In the genomic region with DNA sequence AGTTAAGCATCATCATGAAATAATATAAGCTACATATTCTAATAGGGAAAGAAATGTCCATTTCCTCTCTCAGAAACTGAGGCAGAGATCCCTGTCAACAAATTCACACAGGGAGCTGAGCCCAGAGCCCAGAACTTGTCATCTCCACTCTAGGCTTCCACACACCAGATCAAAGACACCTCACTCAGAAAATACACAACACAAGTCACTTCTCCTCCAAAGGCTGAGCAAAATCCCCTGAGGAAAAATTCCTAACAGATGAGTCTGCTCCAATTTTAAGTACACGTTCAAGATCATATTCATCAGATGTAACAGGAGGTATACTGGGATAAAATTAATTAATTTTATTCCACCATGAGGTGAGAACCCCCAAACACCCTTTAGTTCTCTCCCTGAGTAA, we compare ENCODE assay signal across 14 cellular contexts.
DNase-seq lines count a peak whose midpoint lies in the region; FAIRE-seq and TF ChIP-seq lines count a peak whose summit lies in the region.
"Had no signal": no experiment of that assay in that cellular context is flagged by ENCODE, and none has a peak within 500 bp of the region (broad histone marks: within the 10 kb centered on the region; RNA-seq: fewer than 3 reads in every experiment).

No MANE protein-coding gene starts in this region.

- intact Hi-C loops in ascending aorta (cut with DNase I) = no loop called here

- no peak overlapping the region for H2BK12ac ChIP-seq in trophoblast cell (ENCODE audit: low read length)

- H2AK5ac ChIP-seq in trophoblast cell (ENCODE audit: low read length) = no peak overlapping the region

- no peak overlapping the region for H3K4me2 ChIP-seq in trophoblast cell (ENCODE audit: low read length)

- no peaks in the 10 kb centered on the region for H3K27me3 ChIP-seq in trophoblast cell (ENCODE audit: insufficient read depth, low read length)
- no peaks in the 10 kb centered on the region for H3K27me3 ChIP-seq in ascending aorta
- H3K27me3 ChIP-seq: cardiac muscle cell had no signal

- H3K4me1 ChIP-seq in trophoblast cell (ENCODE audit: control insufficient read depth in 1 of 2, insufficient read depth in 2 of 2, low read length in 2 of 2) (peaks cover 0 to 2% of the 10 kb centered on the region in 2 experiments), ascending aorta (no peaks in the 10 kb centered on the region)

- H3K79me2 ChIP-seq in trophoblast cell (ENCODE audit: control insufficient read depth, insufficient read depth, low read length, poor library complexity) = no peaks in the 10 kb centered on the region

- peak; percentile 6 for FAIRE-seq in D721Med (lab: Jason Lieb, UNC)

- H3K18ac ChIP-seq in trophoblast cell (ENCODE audit: low read length) = no peak overlapping the region

- H2BK120ac ChIP-seq in trophoblast cell (ENCODE audit: insufficient read depth, low read length, poor library complexity) = no peak overlapping the region

- no peak overlapping the region for H3K27ac ChIP-seq in trophoblast cell (ENCODE audit: low read depth, low read length)
- H3K27ac ChIP-seq in ascending aorta = no peak overlapping the region
- H3K27ac ChIP-seq: cardiac muscle cell had no signal

- no peaks in the 10 kb centered on the region for H3K79me1 ChIP-seq in trophoblast cell (ENCODE audit: low read length)

- no peak overlapping the region for H3K9ac ChIP-seq in trophoblast cell (ENCODE audit: low read length)

- H3K9me3 ChIP-seq in trophoblast cell (ENCODE audit: insufficient read depth, low read depth, low read length) = no peaks in the 10 kb centered on the region
- H3K9me3 ChIP-seq in ascending aorta = no peaks in the 10 kb centered on the region
- H3K9me3 ChIP-seq: Caco-2 had no signal

- TF ChIP-seq CTCF in D721Med (IDR thresholded peaks at IDR 0.05; ENCODE audit: insufficient read depth, missing control alignments) (no peak), epithelial cell of esophagus (IDR thresholded peaks at IDR 0.05; ENCODE audit: insufficient read depth, low read depth, low read length, missing control alignments) (no peak), ascending aorta (IDR thresholded peaks at IDR 0.05) (no peak)

- H3K4ac ChIP-seq in trophoblast cell (ENCODE audit: low read depth, low read length) = no peak overlapping the region

- no peaks in the 10 kb centered on the region for H3K36me3 ChIP-seq in trophoblast cell (ENCODE audit: control insufficient read depth in 1 of 2, insufficient read depth in 2 of 2, low read length in 2 of 2)
- H3K36me3 ChIP-seq in ascending aorta = no peaks in the 10 kb centered on the region

- H3K23ac ChIP-seq in trophoblast cell (ENCODE audit: low read length) = no peak overlapping the region

- WGBS in trophoblast cell (ENCODE audit: extremely low coverage, insufficient coverage, insufficient read length) = no CpG with 5 or more reads among the region's 1 CpG

- H3K14ac ChIP-seq in trophoblast cell (ENCODE audit: low read length) = no peak overlapping the region

- H4K8ac ChIP-seq in trophoblast cell (ENCODE audit: low read depth, low read length) = no peak overlapping the region

- H2AFZ ChIP-seq in trophoblast cell (ENCODE audit: insufficient read depth, low read length, poor library complexity) = no peak overlapping the region

- H2BK5ac ChIP-seq in trophoblast cell (ENCODE audit: low read depth, low read length, poor library complexity) = no peak overlapping the region

- H3K4me3 ChIP-seq in epithelial cell of esophagus (ENCODE audit: low read length) (no peak overlapping the region), trophoblast cell (ENCODE audit: low read depth, low read length) (no peak overlapping the region), ascending aorta (no peak overlapping the region)
- H3K4me3 ChIP-seq: cardiac muscle cell had no signal

- DNase-seq in D721Med (ENCODE audit: insufficient read length, low spot score) (no peak), RPMI7951 (ENCODE audit: low read depth) (peak; percentile 93), epithelial cell of esophagus (ENCODE audit: low read depth) (peak; percentile 91), trophoblast cell (peak; percentile 38 to 91), ascending aorta (ENCODE audit: low spot score in 2 of 2) (no peak), NCI-H2107 treated with DMSO at 0.1 percent for 48 hours (lab: John Stamatoyannopoulos, UW; ENCODE audit: unreplicated experiment) (no peak), NCI-H2081 treated with DMSO at 0.1 percent for 48 hours (lab: John Stamatoyannopoulos, UW) (no peak)
- no peak for DNase-seq in activated CD4-positive, alpha-beta T cell treated with anti-CD3 and anti-CD28 coated beads, Interleukin-2, amount 50 U/mL, for 48 hours
- DNase-seq: Caco-2, NCI-H1092, NCI-H524, retina, SIG-M5 had no signal

- no peak overlapping the region for H4K12ac ChIP-seq in trophoblast cell (ENCODE audit: low read depth, low read length)

- no peak overlapping the region for H4K91ac ChIP-seq in trophoblast cell (ENCODE audit: low read depth, low read length)

Comparison
In these comparisons a context has a peak if more than half of its experiments do, and no peak if none do; other contexts are left out.
1. DNase-seq: peak in RPMI7951 (single experiment), epithelial cell of esophagus (single experiment) and trophoblast cell (2 of 2); none in D721Med (single experiment), ascending aorta (0 of 2), activated CD4-positive, alpha-beta T cell treated with anti-CD3 and anti-CD28 coated beads, Interleukin-2, amount 50 U/mL, for 48 hours (0 of 2), NCI-H2107 treated with DMSO at 0.1 percent for 48 hours (single experiment) and NCI-H2081 treated with DMSO at 0.1 percent for 48 hours (single experiment).